9 cellular contexts compared by ENCODE assay signal in genomic region chrX:101191217-101191750, GRCh38. TPM values are rescaled to one million over a fixed set of nuclear protein-coding genes. Genes with fewer than 3 reads are reported as not detected.
A peak's percentile ranks its signal among the peaks of the same experiment; 100 is the strongest.
DNase-seq lines count a peak whose midpoint lies in the region; TF ChIP-seq lines count a peak whose summit lies in the region.
"Had no signal": no experiment of that assay in that cellular context is flagged by ENCODE, and none has a peak within 500 bp of the region (broad histone marks: within the 10 kb centered on the region; RNA-seq: fewer than 3 reads in every experiment).

No MANE protein-coding gene starts in this region.

- no peaks in the 10 kb centered on the region for H3K4me1 Mint-ChIP-seq in activated T-helper 1 cell treated with anti-CD3 and anti-CD28 coated beads, Interleukin-12 subunit alpha, Interleukin-12 subunit beta, Interleukin-2, Interleukin-4 antibody, amounts not matched to agents 30 ng/mL and 10 ng/mL and 1 ng/mL, durations not matched to agents 14 hours and 24 hours and 36 hours (ENCODE audit: low read depth)

- peaks cover 15% of the 10 kb centered on the region for H3K27me3 Mint-ChIP-seq in activated T-helper 1 cell treated with anti-CD3 and anti-CD28 coated beads, Interleukin-12 subunit alpha, Interleukin-12 subunit beta, Interleukin-2, Interleukin-4 antibody, amounts not matched to agents 30 ng/mL and 10 ng/mL and 1 ng/mL, durations not matched to agents 14 hours and 24 hours and 36 hours (ENCODE audit: insufficient read depth)

- intact Hi-C loops in dorsolateral prefrontal cortex (cut with DNase I), result no loop called here
- intact Hi-C loops in activated T-helper 1 cell treated with anti-CD3 and anti-CD28 coated beads, Interleukin-12 subunit alpha, Interleukin-12 subunit beta, Interleukin-2, Interleukin-4 antibody, amounts not matched to agents 30 ng/mL and 10 ng/mL and 1 ng/mL, durations not matched to agents 14 hours and 24 hours and 36 hours (cut with micrococcal nuclease), result no loop called here
- intact Hi-C loops in posterior vena cava (cut with DNase I), result no loop called here

- H3K27ac ChIP-seq in dorsolateral prefrontal cortex (no peak overlapping the region), skin epidermis (no peak overlapping the region)

- H3K36me3 Mint-ChIP-seq in activated T-helper 1 cell treated with anti-CD3 and anti-CD28 coated beads, Interleukin-12 subunit alpha, Interleukin-12 subunit beta, Interleukin-2, Interleukin-4 antibody, amounts not matched to agents 30 ng/mL and 10 ng/mL and 1 ng/mL, durations not matched to agents 14 hours and 24 hours and 36 hours (ENCODE audit: low read depth), result no peaks in the 10 kb centered on the region

- no peak overlapping the region for H3K27ac Mint-ChIP-seq in activated T-helper 1 cell treated with anti-CD3 and anti-CD28 coated beads, Interleukin-12 subunit alpha, Interleukin-12 subunit beta, Interleukin-2, Interleukin-4 antibody, amounts not matched to agents 30 ng/mL and 10 ng/mL and 1 ng/mL, durations not matched to agents 14 hours and 24 hours and 36 hours

- H3K4me3 ChIP-seq in dorsolateral prefrontal cortex (peak overlapping the region in 33 of 59 donors; percentile 2 to 46 (median 23)), skin epidermis (peak overlapping the region in 5 of 7 experiments; percentile 5 to 27 (median 15))

- no peaks in the 10 kb centered on the region for H3K9me3 Mint-ChIP-seq in activated T-helper 1 cell treated with anti-CD3 and anti-CD28 coated beads, Interleukin-12 subunit alpha, Interleukin-12 subunit beta, Interleukin-2, Interleukin-4 antibody, amounts not matched to agents 30 ng/mL and 10 ng/mL and 1 ng/mL, durations not matched to agents 14 hours and 24 hours and 36 hours

- no peak for TF ChIP-seq CTCF in dorsolateral prefrontal cortex (IDR thresholded peaks at IDR 0.05 in 54 of 56, conservative IDR thresholded peaks at IDR 0.05 in 2 of 56; ENCODE audit: low read depth in 1 of 56, partially characterized antibody in 56 of 56)

- no peak overlapping the region for H3K4me3 Mint-ChIP-seq in activated T-helper 1 cell treated with anti-CD3 and anti-CD28 coated beads, Interleukin-12 subunit alpha, Interleukin-12 subunit beta, Interleukin-2, Interleukin-4 antibody, amounts not matched to agents 30 ng/mL and 10 ng/mL and 1 ng/mL, durations not matched to agents 14 hours and 24 hours and 36 hours

- peaks cover 0 to 77% (median 27%) of the 10 kb centered on the region in 45 donors for H3K27me3 ChIP-seq in dorsolateral prefrontal cortex

- DNase-seq in HUDEP-2 (lab: John Stamatoyannopoulos, UW; ENCODE audit: unreplicated experiment in 76 of 76), result peak in 67 of 76 experiments; percentile 0 to 80 (median 51)
- DNase-seq in dorsolateral prefrontal cortex, result peak in 2 of 10 donors; percentile 3 to 33
- DNase-seq in iPS-NIHi7 (ENCODE audit: extremely low spot score), result peak; percentile 72
- no peak for DNase-seq in GOT3 (lab: John Stamatoyannopoulos, UW)
- DNase-seq in activated T-helper 1 cell treated with anti-CD3 and anti-CD28 coated beads, Interleukin-12 subunit alpha, Interleukin-12 subunit beta, Interleukin-2, Interleukin-4 antibody, amounts not matched to agents 30 ng/mL and 10 ng/mL and 1 ng/mL, durations not matched to agents 14 hours and 24 hours and 36 hours (ENCODE audit: low spot score), result no peak
- no peak for DNase-seq in posterior vena cava (ENCODE audit: low spot score)
- DNase-seq in amniotic stem cell (lab: John Stamatoyannopoulos, UW), result no peak
- DNase-seq: cortex of kidney had no signal

RNA-seq across cellular contexts. Expression of gene DRP2, which starts 28.3 kb away (rescaled TPM):
- total RNA-seq in dorsolateral prefrontal cortex (10 to 100 TPM; 12.3 to 51.7 (median 33.3) TPM), posterior vena cava (under 1 TPM; 0.57 to 0.65 TPM)
- 0.23 and 0.39 TPM in 2 replicates for total RNA-seq in activated T-helper 1 cell treated with anti-CD3 and anti-CD28 coated beads, Interleukin-12 subunit alpha, Interleukin-12 subunit beta, Interleukin-2, Interleukin-4 antibody, amounts not matched to agents 30 ng/mL and 10 ng/mL and 1 ng/mL, durations not matched to agents 14 hours and 24 hours and 36 hours

Comparison
In these comparisons a context has a peak if more than half of its experiments do, and no peak if none do; other contexts are left out.
1. DNase-seq: peak in HUDEP-2 (67 of 76) and iPS-NIHi7 (single experiment); none in GOT3 (single experiment), activated T-helper 1 cell treated with anti-CD3 and anti-CD28 coated beads, Interleukin-12 subunit alpha, Interleukin-12 subunit beta, Interleukin-2, Interleukin-4 antibody, amounts not matched to agents 30 ng/mL and 10 ng/mL and 1 ng/mL, durations not matched to agents 14 hours and 24 hours and 36 hours (single experiment), posterior vena cava (single experiment) and amniotic stem cell (single experiment).